Comparison of ENCODE assay signal across 10 cellular contexts in the genomic region with DNA sequence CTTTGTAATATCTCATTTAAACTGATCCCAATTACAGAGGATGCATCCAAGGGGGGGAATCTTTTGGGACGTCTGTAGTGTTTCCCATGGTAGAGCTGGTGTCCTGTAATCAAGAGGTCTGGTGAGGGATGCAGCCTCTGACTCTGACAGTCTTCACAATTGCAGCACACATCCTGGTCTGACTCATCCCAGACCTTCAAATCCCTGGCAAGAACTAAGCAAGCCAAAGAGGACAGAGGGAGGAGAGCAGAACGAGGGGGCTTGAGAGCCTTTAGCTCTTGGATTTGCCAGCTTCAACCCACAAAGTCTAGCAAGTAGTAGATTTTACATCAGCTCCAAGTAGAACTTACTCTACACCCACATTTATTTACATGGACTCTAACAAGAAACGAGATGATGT. TPM values are rescaled to one million over a fixed set of nuclear protein-coding genes. Genes with fewer than 3 reads are reported as not detected.
DNase-seq lines count a peak whose midpoint lies in the region; ATAC-seq and TF ChIP-seq lines count a peak whose summit lies in the region.
"Had no signal": no experiment of that assay in that cellular context is flagged by ENCODE, and none has a peak within 500 bp of the region (broad histone marks: within the 10 kb centered on the region; RNA-seq: fewer than 3 reads in every experiment).

No MANE protein-coding gene starts in this region.

- peak; percentile 30 to 61 for ATAC-seq in activated naive CD4-positive, alpha-beta T cell treated with anti-CD3 and anti-CD28 coated beads, Interleukin-2, amount 50 U/mL, for 72 hours
- no peak for ATAC-seq in GM21825 (IDR thresholded peaks at IDR 0.05; ENCODE audit: unreplicated experiment)

- no peaks in the 10 kb centered on the region for H3K36me3 Mint-ChIP-seq in HFFc6 (ENCODE audit: low read depth)
- peaks cover 0 to 49% of the 10 kb centered on the region in 2 donors for H3K36me3 Mint-ChIP-seq in activated naive CD4-positive, alpha-beta T cell treated with anti-CD3 and anti-CD28 coated beads, Interleukin-2, amount 50 U/mL, for 72 hours

- no peak overlapping the region for H3K4me3 Mint-ChIP-seq in HFFc6

- H3K9me3 Mint-ChIP-seq in HFFc6, result no peaks in the 10 kb centered on the region
- peaks cover 0 to 26% of the 10 kb centered on the region in 2 donors for H3K9me3 Mint-ChIP-seq in activated naive CD4-positive, alpha-beta T cell treated with anti-CD3 and anti-CD28 coated beads, Interleukin-2, amount 50 U/mL, for 72 hours

- intact Hi-C loops in posterior vena cava (cut with DNase I), result no loop called here

- DNase-seq in AG08395 (ENCODE audit: low spot score) (peak; percentile 35), HFFc6 (peak; percentile 28), kidney glomerular epithelial cell (lab: John Stamatoyannopoulos, UW) (peak; percentile 15), NCI-H1930 (lab: John Stamatoyannopoulos, UW) (no peak), posterior vena cava (ENCODE audit: low spot score) (no peak)
- DNase-seq in activated naive CD4-positive, alpha-beta T cell treated with anti-CD3 and anti-CD28 coated beads, Interleukin-2, amount 50 U/mL, for 72 hours (ENCODE audit: low spot score in 2 of 2), result peak in 1 of 2 donors; percentile 43
- DNase-seq in stimulated activated naive CD4-positive, alpha-beta T cell treated with Interleukin-2 at 50 U/mL for 16 hours (lab: John Stamatoyannopoulos, UW), result no peak
- DNase-seq: DMS79, NCI-H187 treated with DMSO at 0.1 percent for 48 hours had no signal

- peaks cover 8% of the 10 kb centered on the region for H3K4me1 Mint-ChIP-seq in HFFc6 (ENCODE audit: low read depth)

- peaks cover 1% of the 10 kb centered on the region for H3K27me3 Mint-ChIP-seq in HFFc6 (ENCODE audit: insufficient read depth)

- no peak for TF ChIP-seq CTCF in HFFc6 (IDR thresholded peaks at IDR 0.05)

- H3K27ac Mint-ChIP-seq in HFFc6, result no peak overlapping the region
- peak overlapping the region; percentile 81 to 82 for H3K27ac Mint-ChIP-seq in activated naive CD4-positive, alpha-beta T cell treated with anti-CD3 and anti-CD28 coated beads, Interleukin-2, amount 50 U/mL, for 72 hours

RNA-seq across cellular contexts. Expression of a gene that starts 17.3 kb away (rescaled TPM):
- total RNA-seq in HFFc6 (2021; fragmentation: NEBNext Ultra II Directional; extraction: Animal tissue kit (Norgen Biotek cat#: 25700)), result under 1 TPM; 0.02 to 0.83 (median 0.18) TPM
- 1 to 10 TPM; 4.6 to 8.2 TPM for total RNA-seq in activated naive CD4-positive, alpha-beta T cell treated with anti-CD3 and anti-CD28 coated beads, Interleukin-2, amount 50 U/mL, for 72 hours
- total RNA-seq in posterior vena cava, result 10 to 100 TPM; 42.1 to 98.8 TPM

RNA-seq across cellular contexts. Expression of a gene that starts 19.3 kb away (rescaled TPM):
- 100 to 1,000 TPM; 124 to 144 (median 133) TPM for total RNA-seq in HFFc6 (2021; fragmentation: NEBNext Ultra II Directional; extraction: Animal tissue kit (Norgen Biotek cat#: 25700))
- total RNA-seq in activated naive CD4-positive, alpha-beta T cell treated with anti-CD3 and anti-CD28 coated beads, Interleukin-2, amount 50 U/mL, for 72 hours, result 100 to 1,000 TPM in 1 of 2 donors, 10 to 100 TPM in 1; 93.6 to 114 TPM
- total RNA-seq in posterior vena cava, result 10 to 100 TPM; 59.0 to 67.1 TPM

RNA-seq across cellular contexts. Expression of a gene that starts 45.2 kb away (rescaled TPM):
- 1 to 10 TPM; 1.8 to 2.7 (median 2.2) TPM for total RNA-seq in HFFc6 (2021; fragmentation: NEBNext Ultra II Directional; extraction: Animal tissue kit (Norgen Biotek cat#: 25700))
- total RNA-seq in activated naive CD4-positive, alpha-beta T cell treated with anti-CD3 and anti-CD28 coated beads, Interleukin-2, amount 50 U/mL, for 72 hours, result 1 to 10 TPM; 3.1 to 4.7 TPM
- total RNA-seq in posterior vena cava, result 1 to 10 TPM; 5.7 to 5.9 TPM

Comparison
In these comparisons a context has a peak if more than half of its experiments do, and no peak if none do; other contexts are left out.
1. DNase-seq: peak in AG08395 (single experiment), HFFc6 (single experiment) and kidney glomerular epithelial cell (single experiment); none in NCI-H1930 (0 of 2), stimulated activated naive CD4-positive, alpha-beta T cell treated with Interleukin-2 at 50 U/mL for 16 hours (single experiment) and posterior vena cava (single experiment).
2. RNA of a gene that starts 17.3 kb away (total RNA-seq): 42.1 to 98.8 TPM in posterior vena cava; 4.6 to 8.2 TPM in activated naive CD4-positive, alpha-beta T cell treated with anti-CD3 and anti-CD28 coated beads, Interleukin-2, amount 50 U/mL, for 72 hours and 0.02 to 0.83 TPM in HFFc6; every median in the first group is over 4 times any median in the second.